Comparison of ENCODE assay signal across 1 cellular context in genomic region chr3:53160335-53160659, GRCh38.
TF ChIP-seq lines count a peak whose summit lies in the region.

No MANE protein-coding gene starts in this region.

TF ChIP-seq in HCT116, 20 proteins besides CTCF, POLR2A, EP300 and RAD21 (continued from another document):
- no peak for TF ChIP-seq MAX (IDR thresholded peaks at IDR 0.05)
- TF ChIP-seq YY1 (IDR thresholded peaks at IDR 0.05; ENCODE audit: extremely low read depth, insufficient replicate concordance, low read depth, low read length), result no peak
- TF ChIP-seq JUND (IDR thresholded peaks at IDR 0.05), result no peak
- TF ChIP-seq SIN3A (IDR thresholded peaks at IDR 0.05; ENCODE audit: low read depth), result no peak
- no peak for TF ChIP-seq ZBTB33 (IDR thresholded peaks at IDR 0.05; ENCODE audit: extremely low read depth, insufficient replicate concordance, low read length)
- no peak for TF ChIP-seq POLR2AphosphoS5 (IDR thresholded peaks at IDR 0.05; ENCODE audit: low read depth, low read length)
- TF ChIP-seq ELF1 (IDR thresholded peaks at IDR 0.05; ENCODE audit: borderline replicate concordance, low read depth), result no peak
- no peak for TF ChIP-seq CBX3 (IDR thresholded peaks at IDR 0.05; ENCODE audit: low read depth)
- no peak for TF ChIP-seq EZH2phosphoT487 (IDR thresholded peaks at IDR 0.05; ENCODE audit: borderline replicate concordance)
- no peak for TF ChIP-seq SRF (IDR thresholded peaks at IDR 0.05; ENCODE audit: low read depth)
- TF ChIP-seq ATF3 (IDR thresholded peaks at IDR 0.05), result no peak
- no peak for TF ChIP-seq ZNF274 (IDR thresholded peaks at IDR 0.05; ENCODE audit: low read depth, low read length)
